8 cellular contexts compared by ENCODE assay signal in genomic region chr15:40843885-40844542, GRCh38. TPM values are rescaled to one million over a fixed set of nuclear protein-coding genes. Genes with fewer than 3 reads are reported as not detected.
DNase-seq lines count a peak whose midpoint lies in the region; ATAC-seq and TF ChIP-seq lines count a peak whose summit lies in the region.

Gene SPINT1 (plus strand): TSS chr15:40844048. CDS start chr15:40844555, 507 bp downstream.

- peak; percentile 4; the same call in 1 of the 2 replicates for TF ChIP-seq RAD21 in Ishikawa (IDR thresholded peaks at IDR 0.05; ENCODE audit: low read depth)

- H3K4me3 ChIP-seq in AG04449 (ENCODE audit: low read depth, low read length) (peak within 1 kb of the TSS; percentile 38), esophagus (ENCODE audit: low read depth in 1 of 2, low read length in 2 of 2) (peak within 1 kb of the TSS; percentile 72 to 84), neutrophil (ENCODE audit: low read depth in 1 of 2, low read length in 1 of 2) (peak within 1 kb of the TSS; percentile 88 to 91), tibial nerve (peak within 1 kb of the TSS; percentile 26 to 57 (median 43))

- H3K27me3 ChIP-seq in esophagus (ENCODE audit: control insufficient read depth in 1 of 2, insufficient read depth in 2 of 2, low read length in 2 of 2) = no peaks in the 10 kb centered on the region
- H3K27me3 ChIP-seq in neutrophil = peaks cover 41% of the 10 kb centered on the region
- peaks cover 0 to 30% of the 10 kb centered on the region in 2 donors for H3K27me3 ChIP-seq in tibial nerve

- H3K27ac Mint-ChIP-seq in activated CD8-positive, alpha-beta T cell treated with anti-CD3 and anti-CD28 coated beads for 36 hours = no peak within 1 kb of the TSS

- TF ChIP-seq CTCF in AG04449 (IDR thresholded peaks at IDR 0.05; ENCODE audit: insufficient read depth, low read length, missing control alignments) = no peak
- TF ChIP-seq CTCF in activated CD8-positive, alpha-beta T cell treated with anti-CD3 and anti-CD28 coated beads for 36 hours (IDR thresholded peaks at IDR 0.05) = no peak
- TF ChIP-seq CTCF in neutrophil (IDR thresholded peaks at IDR 0.05) = no peak
- no peak for TF ChIP-seq CTCF in tibial nerve (IDR thresholded peaks at IDR 0.05)

- no peaks in the 10 kb centered on the region for H3K9me3 Mint-ChIP-seq in activated CD8-positive, alpha-beta T cell treated with anti-CD3 and anti-CD28 coated beads for 36 hours

- intact Hi-C loops in activated CD8-positive, alpha-beta T cell treated with anti-CD3 and anti-CD28 coated beads for 36 hours (cut with micrococcal nuclease) = no loop called here

- 0 to 1% methylated on average over 67 to 70 of the region's 70 CpGs for WGBS in esophagus, 2 donors
- 1% methylated on average over 16 to 25 of the region's 70 CpGs for WGBS in tibial nerve, 2 donors

- CTCF ChIA-PET in AG04449 (lab: Yijun Ruan, JAX) = interaction anchor here (1.0 to 1.5 kb wide), 2 partner anchors 50 to 341 kb away, joined by 4 read pairs; partner anchors contain the start of gene VPS18
- CTCF ChIA-PET in activated CD8-positive, alpha-beta T cell treated with anti-CD3 and anti-CD28 coated beads for 36 hours (lab: Charles Lee) = interaction anchor here (1.1 to 6.3 kb wide), 9 partner anchors 14 to 164 kb away, joined by 3 to 65 read pairs (median 6); partner anchors contain the start of genes C15orf62, RHOV and VPS18

- peaks cover 11% of the 10 kb centered on the region for H3K4me1 Mint-ChIP-seq in activated CD8-positive, alpha-beta T cell treated with anti-CD3 and anti-CD28 coated beads for 36 hours (ENCODE audit: low read depth)

- DNase-seq in AG04449 (ENCODE audit: low read depth, low spot score) (no peak), tibial nerve (ENCODE audit: low spot score in 2 of 2) (no peak), foreskin melanocyte (no peak)
- DNase-seq in activated CD8-positive, alpha-beta T cell treated with anti-CD3 and anti-CD28 coated beads for 36 hours = peak; percentile 86

- TF ChIP-seq POLR2A in tibial nerve (IDR thresholded peaks at IDR 0.05) = no peak

- peaks cover 16% of the 10 kb centered on the region for H3K27me3 Mint-ChIP-seq in activated CD8-positive, alpha-beta T cell treated with anti-CD3 and anti-CD28 coated beads for 36 hours

- H3K4me3 Mint-ChIP-seq in activated CD8-positive, alpha-beta T cell treated with anti-CD3 and anti-CD28 coated beads for 36 hours = peak within 1 kb of the TSS; percentile 84

- no peaks in the 10 kb centered on the region for H3K36me3 ChIP-seq in esophagus (ENCODE audit: control insufficient read depth in 2 of 2, insufficient read depth in 2 of 2, low read length in 1 of 2)
- H3K36me3 ChIP-seq in neutrophil = no peaks in the 10 kb centered on the region
- no peaks in the 10 kb centered on the region for H3K36me3 ChIP-seq in tibial nerve

- peak; percentile 86 for ATAC-seq in activated CD8-positive, alpha-beta T cell treated with anti-CD3 and anti-CD28 coated beads for 36 hours
- ATAC-seq in HG03108 (IDR thresholded peaks at IDR 0.05; ENCODE audit: unreplicated experiment) = no peak

- H3K27ac ChIP-seq in esophagus (ENCODE audit: low read depth in 2 of 2, low read length in 1 of 2) (peak within 1 kb of the TSS; percentile 94 to 97), neutrophil (peak within 1 kb of the TSS; percentile 67), tibial nerve (peak within 1 kb of the TSS in 1 of 4 donors; percentile 69)

- no peaks in the 10 kb centered on the region for H3K9me3 ChIP-seq in esophagus (ENCODE audit: control insufficient read depth in 2 of 2, insufficient read depth in 1 of 2, low read depth in 1 of 2, low read length in 1 of 2)
- H3K9me3 ChIP-seq in neutrophil = no peaks in the 10 kb centered on the region
- H3K9me3 ChIP-seq in tibial nerve = no peaks in the 10 kb centered on the region

- POLR2A ChIA-PET in AG04449 (lab: Yijun Ruan, JAX) = no interaction called here
- POLR2A ChIA-PET in activated CD8-positive, alpha-beta T cell treated with anti-CD3 and anti-CD28 coated beads for 36 hours (lab: Charles Lee) = interaction anchor here (1.1 to 2.9 kb wide), 5 partner anchors 11 to 141 kb away, joined by 3 to 8 read pairs (median 5); partner anchors contain the start of gene VPS18

- H3K36me3 Mint-ChIP-seq in activated CD8-positive, alpha-beta T cell treated with anti-CD3 and anti-CD28 coated beads for 36 hours (ENCODE audit: low read depth) = peaks cover 2% of the 10 kb centered on the region

- H3K4me1 ChIP-seq in esophagus (ENCODE audit: control insufficient read depth in 2 of 2, insufficient read depth in 2 of 2, low read length in 1 of 2) (peaks cover 8 to 22% of the 10 kb centered on the region in 2 donors), neutrophil (ENCODE audit: control insufficient read depth in 1 of 2, insufficient read depth in 1 of 2, low read depth in 1 of 2, low read length in 1 of 2) (peaks cover 44 to 48% of the 10 kb centered on the region in 2 experiments), tibial nerve (peaks cover 0 to 20% (median 11%) of the 10 kb centered on the region in 4 donors)

- TF ChIP-seq EP300 in Ishikawa (IDR thresholded peaks at IDR 0.05; ENCODE audit: borderline replicate concordance) (peak; percentile 21; the same call in 1 of the 2 replicates), tibial nerve (IDR thresholded peaks at IDR 0.05) (no peak)

TF ChIP-seq in Ishikawa, 13 proteins besides CTCF, POLR2A, EP300 and RAD21:
- TF ChIP-seq MAX (IDR thresholded peaks at IDR 0.05) = peak; percentile 53; the same call in 1 of the 2 replicates
- peak; percentile 56; the same call in 1 of the 2 replicates for TF ChIP-seq TCF12 (IDR thresholded peaks at IDR 0.05; ENCODE audit: low read depth)
- peak; percentile 71 for TF ChIP-seq TAF1 (IDR thresholded peaks at IDR 0.05; ENCODE audit: low read depth)
- peak; percentile 67 for TF ChIP-seq EGR1 (IDR thresholded peaks at IDR 0.05)
- TF ChIP-seq ZBTB7A (IDR thresholded peaks at IDR 0.05; ENCODE audit: low read depth) = peak; percentile 50; the same call in 1 of the 2 replicates
- TF ChIP-seq NFIC (IDR thresholded peaks at IDR 0.05) = no peak
- TF ChIP-seq USF1 (IDR thresholded peaks at IDR 0.05) = no peak

RNA-seq across cellular contexts. Expression of gene SPINT1, which starts in this region (rescaled TPM):
- 1 to 10 TPM; 6.3 to 6.5 TPM for total RNA-seq in activated CD8-positive, alpha-beta T cell treated with anti-CD3 and anti-CD28 coated beads for 36 hours
- polyA plus RNA-seq in esophagus = 100 to 1,000 TPM; 161 to 191 TPM
- 10 to 100 TPM in 1 of 4 donors, 1 to 10 TPM in 3; 1.1 to 12.0 (median 4.2) TPM for total RNA-seq in tibial nerve

Comparison
In these comparisons a context has a peak if more than half of its experiments do, and no peak if none do; other contexts are left out.
1. H3K4me3 ChIP-seq: peak in every context shown above with its lines; median percentile 90 in neutrophil; 78 in esophagus; 43 in tibial nerve; 38 in AG04449.